In genomic region chr17:43916385-43916784, GRCh38 we compare ENCODE assay signal across 1 cellular context.
TF ChIP-seq lines count a peak whose summit lies in the region.

No MANE protein-coding gene starts in this region.

TF ChIP-seq in GM23338, 12 proteins besides CTCF, POLR2A, EP300 and RAD21:
- no peak for TF ChIP-seq EZH2 (IDR thresholded peaks at IDR 0.05; ENCODE audit: low read depth, unreplicated experiment)
- no peak for TF ChIP-seq EZH2phosphoT487 (IDR thresholded peaks at IDR 0.05; ENCODE audit: unreplicated experiment)
- no peak for TF ChIP-seq ETS1 (IDR thresholded peaks at IDR 0.05)
- TF ChIP-seq ZNF331 (CRISPR knock-in tag; IDR thresholded peaks at IDR 0.05; ENCODE audit: low read depth) = no peak
- no peak for TF ChIP-seq NANOG (IDR thresholded peaks at IDR 0.05; ENCODE audit: borderline replicate concordance)
- TF ChIP-seq REST (IDR thresholded peaks at IDR 0.05; ENCODE audit: unreplicated experiment) = no peak
- TF ChIP-seq STAT1 (IDR thresholded peaks at IDR 0.05; ENCODE audit: unreplicated experiment) = no peak
- no peak for TF ChIP-seq ZNF462 (CRISPR knock-in tag; IDR thresholded peaks at IDR 0.05)
- no peak for TF ChIP-seq POLR2AphosphoS5 (IDR thresholded peaks at IDR 0.05; ENCODE audit: low read depth)
- no peak for TF ChIP-seq JUNB (IDR thresholded peaks at IDR 0.05; ENCODE audit: unreplicated experiment)
- no peak for TF ChIP-seq ZNF114 (CRISPR knock-in tag; IDR thresholded peaks at IDR 0.05)
- TF ChIP-seq CREB1 (CRISPR knock-in tag; IDR thresholded peaks at IDR 0.05; ENCODE audit: low read depth) = no peak
